In the genomic region with DNA sequence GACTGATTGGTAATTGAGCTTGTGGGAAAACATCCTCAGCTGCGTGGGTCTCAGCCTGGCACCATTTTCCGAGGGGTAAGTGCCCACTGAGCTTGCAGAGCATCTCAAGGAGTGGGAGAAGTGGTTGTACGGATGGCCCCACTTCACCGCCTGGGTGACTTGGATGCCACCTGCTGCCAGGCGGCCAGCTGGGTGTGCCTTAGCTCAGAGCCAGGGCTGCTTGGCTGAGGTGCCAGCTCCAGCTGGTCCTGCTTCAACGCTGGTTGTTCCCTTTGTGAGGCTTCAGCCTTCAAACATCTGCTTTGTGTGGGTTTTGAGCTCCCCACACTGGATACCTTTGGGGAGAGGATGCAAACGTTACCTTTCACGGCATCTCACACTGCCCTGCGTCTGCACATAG, we compare ENCODE assay signal across 18 cellular contexts.
DNase-seq lines count a peak whose midpoint lies in the region; ATAC-seq and TF ChIP-seq lines count a peak whose summit lies in the region.
"Had no signal": no experiment of that assay in that cellular context is flagged by ENCODE, and none has a peak within 500 bp of the region (broad histone marks: within the 10 kb centered on the region; RNA-seq: fewer than 3 reads in every experiment).

No MANE protein-coding gene starts in this region.

- no peak overlapping the region for H3K4ac ChIP-seq in IMR-90 (ENCODE audit: low read depth, low read length)

- ATAC-seq in IMR-90 (ENCODE audit: low read depth) = no peak
- no peak for ATAC-seq in HG02852 (IDR thresholded peaks at IDR 0.05; ENCODE audit: unreplicated experiment)
- ATAC-seq in GM19324 (IDR thresholded peaks at IDR 0.05; ENCODE audit: low FRiP score, unreplicated experiment) = no peak
- ATAC-seq: GM12878, K562 had no signal

- CTCF ChIA-PET in IMR-90 (lab: Yijun Ruan, JAX) = no interaction called here

- TF ChIP-seq POLR2A in IMR-90 (IDR thresholded peaks at IDR 0.05; ENCODE audit: low read depth, low read length) = no peak

- 100% methylated on average over 1 of the region's 9 CpGs; no CpG with 5 or more reads in 1 of the 2 experiments for WGBS in IMR-90 (ENCODE audit: extremely low coverage in 2 of 2, insufficient read length in 1 of 2), 2 experiments

- in situ Hi-C loops in IMR-90 (cut with MboI; ENCODE audit: low sequenced_read_pairs) = no loop called here

- H4K8ac ChIP-seq in IMR-90 (ENCODE audit: low read depth in 2 of 2, low read length in 2 of 2) = no peak overlapping the region

- no TSS peak for BruUV-seq in IMR-90 (replicated peaks; lab: Mats Ljungman, UMichigan)

- H3K56ac ChIP-seq in IMR-90 (ENCODE audit: extremely low read depth, insufficient read depth, low read length) = no peak overlapping the region

- H3K14ac ChIP-seq in IMR-90 (replicated peaks; ENCODE audit: low read depth, low read length) = no peak overlapping the region

- no peak overlapping the region for H3K9ac ChIP-seq in IMR-90 (ENCODE audit: low read depth, low read length)
- H3K9ac ChIP-seq: BLaER1 treated with 17β-estradiol and CSF1 and Interleukin-3, amounts not matched to agents 10 nM and 100 nM; GM23248 had no signal

- POLR2A ChIA-PET in IMR-90 (lab: Charles Lee; ENCODE audit: unreplicated experiment) = no interaction called here

- no peak overlapping the region for H4K5ac ChIP-seq in IMR-90 (ENCODE audit: low read depth, low read length)

- no peaks in the 10 kb centered on the region for H3K79me1 ChIP-seq in IMR-90 (ENCODE audit: low read depth in 1 of 2, low read length in 2 of 2)

- dilution Hi-C loops in IMR-90 (cut with HindIII; ENCODE audit: low sequenced_read_pairs, unreplicated experiment) = no loop called here

- no peak overlapping the region for H3K23ac ChIP-seq in IMR-90 (ENCODE audit: low read depth, low read length)

- intact Hi-C loops in IMR-90 (cut with micrococcal nuclease) = no loop called here
- intact Hi-C loops in posterior cingulate gyrus (cut with DNase I) = no loop called here

- no peak overlapping the region for H3K18ac ChIP-seq in IMR-90 (ENCODE audit: low read depth, low read length)

- H2BK5ac ChIP-seq in IMR-90 (ENCODE audit: low read depth, low read length, poor library complexity, severe bottlenecking) = no peak overlapping the region

- H2AFZ ChIP-seq in IMR-90 (replicated peaks; ENCODE audit: low read length, poor library complexity) = no peak overlapping the region
- H2AFZ ChIP-seq: GM23248 had no signal

- no peaks in the 10 kb centered on the region for H3K27me3 ChIP-seq in IMR-90 (ENCODE audit: control insufficient read depth, insufficient read depth, low read length)

- no peak overlapping the region for H4K91ac ChIP-seq in IMR-90 (ENCODE audit: insufficient read depth, low read depth, low read length)

- no peak overlapping the region for H2BK120ac ChIP-seq in IMR-90 (ENCODE audit: low read depth, low read length)

- H3K36me3 ChIP-seq in IMR-90 (ENCODE audit: control insufficient read depth, insufficient read depth, low read length) = no peaks in the 10 kb centered on the region
- H3K36me3 ChIP-seq: BLaER1 treated with 17β-estradiol and CSF1 and Interleukin-3, amounts not matched to agents 10 nM and 100 nM; HAP-1 had no signal

- peak overlapping the region; percentile 16 for H2AK9ac ChIP-seq in IMR-90 (replicated peaks; ENCODE audit: low read depth, low read length, poor library complexity)

- H3K9me3 ChIP-seq in IMR-90 (ENCODE audit: control insufficient read depth, insufficient read depth, low read length) = peaks cover 32% of the 10 kb centered on the region
- H3K9me3 ChIP-seq: BLaER1 treated with 17β-estradiol and CSF1 and Interleukin-3, amounts not matched to agents 10 nM and 100 nM; HAP-1 had no signal

- no peak for TF ChIP-seq RAD21 in IMR-90 (IDR thresholded peaks at IDR 0.05; ENCODE audit: low read length)

- DNase-seq in DMS153 treated with DMSO at 0.1 percent for 48 hours (lab: John Stamatoyannopoulos, UW; ENCODE audit: unreplicated experiment) (peak; percentile 36), IMR-90 (no peak), NCI-H2029 treated with DMSO at 0.1 percent for 48 hours (lab: John Stamatoyannopoulos, UW) (peak; percentile 19), posterior cingulate gyrus (peak in 7 of 10 donors; percentile 18 to 90 (median 55)), activated T-cell treated with anti-CD3 and anti-CD28 coated beads for 4 hours (no peak)
- DNase-seq: CD8-positive, alpha-beta memory T cell; COR-L47; DMS 273 treated with DMSO at 0.1 percent for 48 hours; DND-41; EL; GM23248 had no signal

- H3K9me1 ChIP-seq in IMR-90 (ENCODE audit: insufficient read depth, low read length) = no peaks in the 10 kb centered on the region

- TF ChIP-seq CTCF in IMR-90 (conservative IDR thresholded peaks at IDR 0.05; ENCODE audit: low read depth, low read length) = no peak

- no peak overlapping the region for H2BK15ac ChIP-seq in IMR-90 (ENCODE audit: low read depth, low read length)

- H2AK5ac ChIP-seq in IMR-90 (ENCODE audit: low read depth, low read length) = no peak overlapping the region

- H3K27ac ChIP-seq in IMR-90 (ENCODE audit: insufficient read depth, low read length) = no peak overlapping the region
- H3K27ac ChIP-seq: BLaER1 treated with 17β-estradiol and CSF1 and Interleukin-3, amounts not matched to agents 10 nM and 100 nM; GM23248; HL-60 had no signal

- H4K20me1 ChIP-seq in IMR-90 (ENCODE audit: insufficient read depth, low read length) = no peaks in the 10 kb centered on the region

- H3K4me2 ChIP-seq in IMR-90 (ENCODE audit: low read depth, low read length) = no peak overlapping the region
- H3K4me2 ChIP-seq: BLaER1 treated with 17β-estradiol and CSF1 and Interleukin-3, amounts not matched to agents 10 nM and 100 nM had no signal

- no peak overlapping the region for H2BK20ac ChIP-seq in IMR-90 (ENCODE audit: low read depth, low read length)

- H3K4me3 ChIP-seq in IMR-90 (ENCODE audit: insufficient read depth, low read depth, low read length) = no peak overlapping the region
- H3K4me3 ChIP-seq: BLaER1 treated with 17β-estradiol and CSF1 and Interleukin-3, amounts not matched to agents 10 nM and 100 nM; GM12878; GM23248; HAP-1; K562 had no signal

- no peaks in the 10 kb centered on the region for H3K4me1 ChIP-seq in IMR-90 (ENCODE audit: control insufficient read depth, insufficient read depth, low read length)
- H3K4me1 ChIP-seq: HAP-1 had no signal

TF ChIP-seq in IMR-90, 13 proteins besides CTCF, POLR2A, EP300 and RAD21:
- TF ChIP-seq MAFK (IDR thresholded peaks at IDR 0.05; ENCODE audit: low read depth, low read length) (no peak), RFX5 (IDR thresholded peaks at IDR 0.05; ENCODE audit: low read depth, low read length) (no peak), MAZ (IDR thresholded peaks at IDR 0.05; ENCODE audit: borderline replicate concordance, low read depth, low read length) (no peak), MXI1 (IDR thresholded peaks at IDR 0.05; ENCODE audit: borderline replicate concordance, low read depth, low read length) (no peak), FOS (IDR thresholded peaks at IDR 0.05; ENCODE audit: low read depth, low read length) (no peak), RCOR1 (IDR thresholded peaks at IDR 0.05; ENCODE audit: insufficient replicate concordance, low read length) (no peak), NFE2L2 (IDR thresholded peaks at IDR 0.05; ENCODE audit: low read depth, low read length) (no peak), SMC3 (IDR thresholded peaks at IDR 0.05; ENCODE audit: low read depth, low read length) (no peak), CEBPB (IDR thresholded peaks at IDR 0.05; ENCODE audit: low read depth, low read length) (no peak), BHLHE40 (IDR thresholded peaks at IDR 0.05; ENCODE audit: low read depth, low read length) (no peak), CHD1 (IDR thresholded peaks at IDR 0.05; ENCODE audit: low read depth, low read length) (no peak)
- TF ChIP-seq, protein P1, sequence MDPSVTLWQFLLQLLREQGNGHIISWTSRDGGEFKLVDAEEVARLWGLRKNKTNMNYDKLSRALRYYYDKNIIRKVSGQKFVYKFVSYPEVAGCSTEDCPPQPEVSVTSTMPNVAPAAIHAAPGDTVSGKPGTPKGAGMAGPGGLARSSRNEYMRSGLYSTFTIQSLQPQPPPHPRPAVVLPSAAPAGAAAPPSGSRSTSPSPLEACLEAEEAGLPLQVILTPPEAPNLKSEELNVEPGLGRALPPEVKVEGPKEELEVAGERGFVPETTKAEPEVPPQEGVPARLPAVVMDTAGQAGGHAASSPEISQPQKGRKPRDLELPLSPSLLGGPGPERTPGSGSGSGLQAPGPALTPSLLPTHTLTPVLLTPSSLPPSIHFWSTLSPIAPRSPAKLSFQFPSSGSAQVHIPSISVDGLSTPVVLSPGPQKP (IDR thresholded peaks at IDR 0.05; ENCODE audit: borderline replicate concordance, low read depth, low read length) = no peak
- TF ChIP-seq, protein P2, sequence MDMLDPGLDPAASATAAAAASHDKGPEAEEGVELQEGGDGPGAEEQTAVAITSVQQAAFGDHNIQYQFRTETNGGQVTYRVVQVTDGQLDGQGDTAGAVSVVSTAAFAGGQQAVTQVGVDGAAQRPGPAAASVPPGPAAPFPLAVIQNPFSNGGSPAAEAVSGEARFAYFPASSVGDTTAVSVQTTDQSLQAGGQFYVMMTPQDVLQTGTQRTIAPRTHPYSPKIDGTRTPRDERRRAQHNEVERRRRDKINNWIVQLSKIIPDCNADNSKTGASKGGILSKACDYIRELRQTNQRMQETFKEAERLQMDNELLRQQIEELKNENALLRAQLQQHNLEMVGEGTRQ (IDR thresholded peaks at IDR 0.05; ENCODE audit: low read depth, low read length) = no peak

Comparison
In these comparisons a context has a peak if more than half of its experiments do, and no peak if none do; other contexts are left out.
1. DNase-seq: peak in DMS153 treated with DMSO at 0.1 percent for 48 hours (single experiment), NCI-H2029 treated with DMSO at 0.1 percent for 48 hours (single experiment) and posterior cingulate gyrus (7 of 10); none in IMR-90 (single experiment) and activated T-cell treated with anti-CD3 and anti-CD28 coated beads for 4 hours (single experiment).